In the genomic region with DNA sequence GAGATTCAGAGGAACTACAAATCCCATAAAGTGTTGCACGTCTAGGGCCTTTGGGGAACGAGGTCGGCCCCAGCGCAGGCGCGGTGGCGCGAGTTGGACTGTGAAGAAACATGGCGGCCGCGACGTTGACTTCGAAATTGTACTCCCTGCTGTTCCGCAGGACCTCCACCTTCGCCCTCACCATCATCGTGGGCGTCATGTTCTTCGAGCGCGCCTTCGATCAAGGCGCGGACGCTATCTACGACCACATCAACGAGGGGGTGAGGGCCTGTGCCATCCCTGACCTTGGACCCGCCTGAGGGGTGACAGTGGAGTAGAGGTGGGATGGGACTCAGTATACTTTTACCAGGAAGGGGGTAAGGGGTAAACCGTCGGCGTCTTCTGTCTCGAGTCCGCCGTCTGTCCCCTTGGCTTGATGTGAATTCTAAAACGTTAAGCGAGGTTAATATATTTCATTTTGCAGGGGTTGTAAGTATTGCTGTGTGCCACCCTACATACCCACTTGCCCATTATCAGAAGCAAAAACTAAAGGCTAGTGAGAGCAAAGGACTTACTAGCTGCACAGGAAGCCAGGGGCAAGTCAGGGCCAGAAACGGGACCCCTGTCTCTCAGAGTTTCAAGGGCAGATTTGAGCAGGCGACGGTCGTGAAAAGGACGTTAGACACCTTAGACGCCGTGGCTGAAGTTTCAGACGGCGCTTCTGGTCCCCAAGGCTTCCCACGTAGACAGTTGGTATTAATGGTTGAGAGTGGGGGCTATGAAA, we compare ENCODE assay signal across 8 cellular contexts. TPM values are rescaled to one million over a fixed set of nuclear protein-coding genes. Genes with fewer than 3 reads are reported as not detected.
A peak's percentile ranks its signal among the peaks of the same experiment; 100 is the strongest.
DNase-seq lines count a peak whose midpoint lies in the region; ATAC-seq and TF ChIP-seq lines count a peak whose summit lies in the region.

A gene (plus strand): TSS at position 81 of the 763 bp plus-strand sequence. CDS start 30 bp downstream, at position 111.

- H3K4me1 Mint-ChIP-seq in T-cell: peaks cover 42 to 54% (median 44%) of the 10 kb centered on the region in 3 donors

- H3K4me3 ChIP-seq in upper lobe of left lung: peak within 1 kb of the TSS; percentile 74 to 92 (median 85)

- peaks cover 0 to 19% (median 16%) of the 10 kb centered on the region in 4 donors for H3K36me3 ChIP-seq in upper lobe of left lung

- H3K4me1 ChIP-seq in upper lobe of left lung: peaks cover 22 to 37% (median 25%) of the 10 kb centered on the region in 4 donors

- CTCF ChIA-PET in T-cell (lab: Charles Lee): interaction anchor here in 1 of 2 donors (0.9 kb wide), 1 partner anchor 140 kb away, joined by 3 read pairs; no protein-coding TSS in a partner anchor

- no peaks in the 10 kb centered on the region for H3K9me3 Mint-ChIP-seq in T-cell

- peak in 3 of 4 donors; percentile 43 to 66 (median 47) for TF ChIP-seq POLR2A in upper lobe of left lung (IDR thresholded peaks at IDR 0.05)

- no peak for TF ChIP-seq CTCF in GM10266 (IDR thresholded peaks at IDR 0.05; ENCODE audit: control insufficient read depth, insufficient read depth, low read depth, missing control alignments)
- no peak for TF ChIP-seq CTCF in upper lobe of left lung (IDR thresholded peaks at IDR 0.05)

- POLR2A ChIA-PET in T-cell (lab: Charles Lee): no interaction called here

- peaks cover 20% of the 10 kb centered on the region for H3K36me3 Mint-ChIP-seq in T-cell

- H3K4me3 Mint-ChIP-seq in T-cell: peak within 1 kb of the TSS; percentile 99 to 100 (median 100)

- no peaks in the 10 kb centered on the region for H3K9me3 ChIP-seq in upper lobe of left lung

- DNase-seq in GM10266 (ENCODE audit: extremely low spot score): peak; percentile 90
- DNase-seq in NCI-H1105 treated with DMSO at 0.1 percent for 48 hours (lab: John Stamatoyannopoulos, UW): peak; percentile 87
- DNase-seq in T-cell: peak; percentile 78 to 95 (median 90)
- peak; percentile 96 for DNase-seq in left cardiac atrium
- peak; percentile 98 for DNase-seq in posterior vena cava (ENCODE audit: low spot score)
- DNase-seq in upper lobe of left lung: peak; percentile 95 to 99

- intact Hi-C loops in left cardiac atrium (cut with DNase I): no loop called here
- intact Hi-C loops in posterior vena cava (cut with DNase I): no loop called here

- TF ChIP-seq EP300 in upper lobe of left lung (IDR thresholded peaks at IDR 0.05): no peak

- H3K27ac Mint-ChIP-seq in T-cell: peak within 1 kb of the TSS; percentile 98 to 99

- peak; percentile 67 for ATAC-seq in HG02610 (IDR thresholded peaks at IDR 0.05; ENCODE audit: unreplicated experiment)
- peak; percentile 79 to 83 (median 80) for ATAC-seq in T-cell (replicated peaks in 1 of 4)
- peak; percentile 92 to 94 for ATAC-seq in left cardiac atrium
- peak; percentile 93 to 95 for ATAC-seq in upper lobe of left lung (ENCODE audit: low FRiP score in 2 of 2)

- WGBS in adipose tissue, 3 donors: 0 to 11% (median 0%) methylated on average over 45 of the region's 45 CpGs
- WGBS in upper lobe of left lung, 2 donors: 0 to 1% methylated on average over 41 to 45 of the region's 45 CpGs

- H3K27me3 Mint-ChIP-seq in T-cell: no peaks in the 10 kb centered on the region

- H3K27me3 ChIP-seq in upper lobe of left lung: no peaks in the 10 kb centered on the region

- H3K27ac ChIP-seq in adipose tissue (ENCODE audit: low read depth, low read length) (no peak within 1 kb of the TSS), upper lobe of left lung (peak within 1 kb of the TSS; percentile 85 to 93 (median 88))

RNA-seq across cellular contexts. Expression of the gene that starts here (rescaled TPM):
- total RNA-seq in T-cell (10 to 100 TPM; 36.6 to 56.2 (median 48.4) TPM), left cardiac atrium (100 to 1,000 TPM; 229 to 266 TPM), posterior vena cava (10 to 100 TPM; 48.6 to 65.6 TPM), upper lobe of left lung (100 to 1,000 TPM in 2 of 6 donors, 10 to 100 TPM in 4; 50.5 to 107 (median 78.2) TPM)
- polyA plus RNA-seq in adipose tissue: 100 to 1,000 TPM in 2 of 3 donors, 10 to 100 TPM in 1; 96.6 to 212 (median 192) TPM
